Comparison of ENCODE assay signal across 17 cellular contexts in genomic region chr22:36768616-36769015, GRCh38. TPM values are rescaled to one million over a fixed set of nuclear protein-coding genes. Genes with fewer than 3 reads are reported as not detected.
DNase-seq lines count a peak whose midpoint lies in the region; ATAC-seq, FAIRE-seq and TF ChIP-seq lines count a peak whose summit lies in the region.
"Had no signal": no experiment of that assay in that cellular context is flagged by ENCODE, and none has a peak within 500 bp of the region (broad histone marks: within the 10 kb centered on the region; RNA-seq: fewer than 3 reads in every experiment).

No MANE protein-coding gene starts in this region.

- H3K36me3 Mint-ChIP-seq in activated CD8-positive, alpha-beta T cell treated with anti-CD3 and anti-CD28 coated beads, Interleukin-2, amount 10 ng/mL, durations not matched to agents 7 days and 5 days (ENCODE audit: low read depth) = peaks cover 2% of the 10 kb centered on the region

- DNase-seq in bronchial epithelial cell (ENCODE audit: low read depth) = no peak
- peak; percentile 24 for DNase-seq in islet precursor cell
- no peak for DNase-seq in stimulated activated naive CD8-positive, alpha-beta T cell treated with anti-CD3 and anti-CD28 coated beads, Interleukin-15, amount 100 ng/mL, for 72 hours
- DNase-seq in activated CD8-positive, alpha-beta T cell treated with anti-CD3 and anti-CD28 coated beads, Interleukin-2, amount 10 ng/mL, durations not matched to agents 7 days and 5 days = no peak
- DNase-seq in SW 1271 (lab: John Stamatoyannopoulos, UW) = no peak
- no peak for DNase-seq in stimulated activated CD4-positive, alpha-beta T cell treated with anti-CD3 and anti-CD28 coated beads, Interleukin-12 subunit alpha, Interleukin-12 subunit beta, amount 100 ng/mL, for 4 hours
- DNase-seq: Caco-2; CD8-positive, alpha-beta memory T cell; DMS53; GF-D8 had no signal

- peak overlapping the region; percentile 94 for H3K4me2 ChIP-seq in BLaER1
- H3K4me2 ChIP-seq in BLaER1 treated with 17β-estradiol and CSF1 and Interleukin-3, amounts not matched to agents 10 nM and 100 nM = peak overlapping the region; percentile 65 to 93 (median 82); a peak in 18 of 22 replicates
- H3K4me2 ChIP-seq: A549 had no signal

- FAIRE-seq in bronchial epithelial cell (lab: Jason Lieb, UNC) = peak; percentile 32
- FAIRE-seq: A549 had no signal

- 0 out of 2 replicates have a peak, but pooled peaks cover 2% of the 10 kb centered on the region for H3K9me3 ChIP-seq in BLaER1
- H3K9me3 ChIP-seq in BLaER1 treated with 17β-estradiol and CSF1 and Interleukin-3, amounts not matched to agents 10 nM and 100 nM (replicated peaks in 1 of 11) = peaks cover 0 to 5% (median 2%) of the 10 kb centered on the region in 11 experiments; a peak in 7 of 22 replicates
- H3K9me3 ChIP-seq: A549, BE2C, Caco-2 had no signal

- 0 out of 2 replicates have a peak, but pooled peaks cover 9% of the 10 kb centered on the region for H4K20me1 ChIP-seq in BLaER1
- peaks cover 0 to 7% (median 0%) of the 10 kb centered on the region in 11 experiments; a peak in 2 of 22 replicates for H4K20me1 ChIP-seq in BLaER1 treated with 17β-estradiol and CSF1 and Interleukin-3, amounts not matched to agents 10 nM and 100 nM

- CTCF ChIA-PET in activated CD8-positive, alpha-beta T cell treated with anti-CD3 and anti-CD28 coated beads, Interleukin-2, amount 10 ng/mL, durations not matched to agents 7 days and 5 days (lab: Charles Lee) = interaction anchor here (1.1 kb wide), 1 partner anchor 209 kb away, joined by 3 read pairs; no protein-coding TSS in a partner anchor

- H3K4me3 ChIP-seq in BLaER1 (no peak overlapping the region), bronchial epithelial cell (ENCODE audit: low read depth, low read length) (no peak overlapping the region)
- H3K4me3 ChIP-seq in BLaER1 treated with 17β-estradiol and CSF1 and Interleukin-3, amounts not matched to agents 10 nM and 100 nM = no peak overlapping the region; a peak in 1 of 20 replicates
- H3K4me3 ChIP-seq: A549 had no signal

- no peak for ATAC-seq in stimulated activated naive CD8-positive, alpha-beta T cell treated with anti-CD3 and anti-CD28 coated beads, Interleukin-15, amount 100 ng/mL, for 72 hours
- no peak for ATAC-seq in activated CD8-positive, alpha-beta T cell treated with anti-CD3 and anti-CD28 coated beads, Interleukin-2, amount 10 ng/mL, durations not matched to agents 7 days and 5 days
- ATAC-seq: A549, HCT116 had no signal

- H3K9ac ChIP-seq in BLaER1 = no peak overlapping the region
- no peak overlapping the region for H3K9ac ChIP-seq in BLaER1 treated with 17β-estradiol and CSF1 and Interleukin-3, amounts not matched to agents 10 nM and 100 nM

- H3K27ac Mint-ChIP-seq in stimulated activated naive CD8-positive, alpha-beta T cell treated with anti-CD3 and anti-CD28 coated beads, Interleukin-15, amount 100 ng/mL, for 72 hours = peak overlapping the region in 1 of 2 donors; percentile 36
- no peak overlapping the region for H3K27ac Mint-ChIP-seq in activated CD8-positive, alpha-beta T cell treated with anti-CD3 and anti-CD28 coated beads, Interleukin-2, amount 10 ng/mL, durations not matched to agents 7 days and 5 days

- no peaks in the 10 kb centered on the region for H3K4me1 Mint-ChIP-seq in stimulated activated naive CD8-positive, alpha-beta T cell treated with anti-CD3 and anti-CD28 coated beads, Interleukin-15, amount 100 ng/mL, for 72 hours
- H3K4me1 Mint-ChIP-seq in activated CD8-positive, alpha-beta T cell treated with anti-CD3 and anti-CD28 coated beads, Interleukin-2, amount 10 ng/mL, durations not matched to agents 7 days and 5 days (ENCODE audit: low read depth) = peaks cover 2% of the 10 kb centered on the region

- H3K27me3 ChIP-seq in BLaER1 (no peaks in the 10 kb centered on the region), bronchial epithelial cell (ENCODE audit: control insufficient read depth, insufficient read depth, low read length) (no peaks in the 10 kb centered on the region)
- no peaks in the 10 kb centered on the region for H3K27me3 ChIP-seq in BLaER1 treated with 17β-estradiol and CSF1 and Interleukin-3, amounts not matched to agents 10 nM and 100 nM
- H3K27me3 ChIP-seq: BE2C had no signal

- H3K27ac ChIP-seq in BLaER1 = no peak overlapping the region
- H3K27ac ChIP-seq in BLaER1 treated with 17β-estradiol and CSF1 and Interleukin-3, amounts not matched to agents 10 nM and 100 nM = peak overlapping the region in 3 of 11 experiments; percentile 65 to 71 (median 69); a peak in 2 of 22 replicates
- H3K27ac ChIP-seq: A549, HL-60 had no signal

- H3K4me1 ChIP-seq in BLaER1 = peaks cover 85% of the 10 kb centered on the region
- peaks cover 57 to 86% (median 80%) of the 10 kb centered on the region in 10 experiments for H3K4me1 ChIP-seq in BLaER1 treated with 17β-estradiol and CSF1 and Interleukin-3, amounts not matched to agents 10 nM and 100 nM
- H3K4me1 ChIP-seq: BE2C, Caco-2 had no signal

- no peak for TF ChIP-seq CTCF in bronchial epithelial cell (IDR thresholded peaks at IDR 0.05; ENCODE audit: insufficient read depth, low read length, severe bottlenecking)

- H3K27me3 Mint-ChIP-seq in stimulated activated naive CD8-positive, alpha-beta T cell treated with anti-CD3 and anti-CD28 coated beads, Interleukin-15, amount 100 ng/mL, for 72 hours = no peaks in the 10 kb centered on the region
- H3K27me3 Mint-ChIP-seq in activated CD8-positive, alpha-beta T cell treated with anti-CD3 and anti-CD28 coated beads, Interleukin-2, amount 10 ng/mL, durations not matched to agents 7 days and 5 days (ENCODE audit: low read depth) = no peaks in the 10 kb centered on the region

- no peak overlapping the region for H3K4me3 Mint-ChIP-seq in stimulated activated naive CD8-positive, alpha-beta T cell treated with anti-CD3 and anti-CD28 coated beads, Interleukin-15, amount 100 ng/mL, for 72 hours
- H3K4me3 Mint-ChIP-seq in activated CD8-positive, alpha-beta T cell treated with anti-CD3 and anti-CD28 coated beads, Interleukin-2, amount 10 ng/mL, durations not matched to agents 7 days and 5 days = no peak overlapping the region
- H3K4me3 Mint-ChIP-seq: CD8-positive, alpha-beta memory T cell had no signal

- H3K9me3 Mint-ChIP-seq in stimulated activated naive CD8-positive, alpha-beta T cell treated with anti-CD3 and anti-CD28 coated beads, Interleukin-15, amount 100 ng/mL, for 72 hours = no peaks in the 10 kb centered on the region
- H3K9me3 Mint-ChIP-seq in activated CD8-positive, alpha-beta T cell treated with anti-CD3 and anti-CD28 coated beads, Interleukin-2, amount 10 ng/mL, durations not matched to agents 7 days and 5 days (ENCODE audit: insufficient read depth) = no peaks in the 10 kb centered on the region
- H3K9me3 Mint-ChIP-seq: CD8-positive, alpha-beta memory T cell had no signal

- POLR2A ChIA-PET in activated CD8-positive, alpha-beta T cell treated with anti-CD3 and anti-CD28 coated beads, Interleukin-2, amount 10 ng/mL, durations not matched to agents 7 days and 5 days (lab: Charles Lee) = no interaction called here

- peaks cover 23% of the 10 kb centered on the region for H3K36me3 ChIP-seq in BLaER1
- H3K36me3 ChIP-seq in BLaER1 treated with 17β-estradiol and CSF1 and Interleukin-3, amounts not matched to agents 10 nM and 100 nM = peaks cover 1 to 24% (median 5%) of the 10 kb centered on the region in 11 experiments; a peak in 18 of 22 replicates
- H3K36me3 ChIP-seq in bronchial epithelial cell (ENCODE audit: control insufficient read depth, insufficient read depth, low read length) = no peaks in the 10 kb centered on the region
- H3K36me3 ChIP-seq: BE2C had no signal

RNA-seq across cellular contexts. Expression of gene IFT27, which starts 7.3 kb away (rescaled TPM):
- total RNA-seq in bronchial epithelial cell = 10.8 and 15.5 TPM in 2 replicates
- 10 to 100 TPM; 26.5 to 27.2 TPM for total RNA-seq in activated CD8-positive, alpha-beta T cell treated with anti-CD3 and anti-CD28 coated beads, Interleukin-2, amount 10 ng/mL, durations not matched to agents 7 days and 5 days

RNA-seq across cellular contexts. Expression of gene PVALB, which starts 48.2 kb away (rescaled TPM):
- total RNA-seq in bronchial epithelial cell = not detected in 2 replicates
- total RNA-seq in activated CD8-positive, alpha-beta T cell treated with anti-CD3 and anti-CD28 coated beads, Interleukin-2, amount 10 ng/mL, durations not matched to agents 7 days and 5 days = not detected
- total RNA-seq: Caco-2; CD8-positive, alpha-beta memory T cell; H4 had no signal
